Comparison of ENCODE assay signal across 10 cellular contexts in genomic region chr1:8571200-8571984, GRCh38.
DNase-seq lines count a peak whose midpoint lies in the region; ATAC-seq, FAIRE-seq and TF ChIP-seq lines count a peak whose summit lies in the region.
"Had no signal": no experiment of that assay in that cellular context is flagged by ENCODE, and none has a peak within 500 bp of the region (broad histone marks: within the 10 kb centered on the region; RNA-seq: fewer than 3 reads in every experiment).

No MANE protein-coding gene starts in this region.

- peaks cover 3% of the 10 kb centered on the region for H3K4me1 ChIP-seq in keratinocyte (ENCODE audit: control insufficient read depth, extremely low read depth, insufficient read depth, low read length)
- H3K4me1 ChIP-seq in upper lobe of left lung: peaks cover 18 to 37% (median 24%) of the 10 kb centered on the region in 4 donors

- 25 to 33% methylated on average over 5 of the region's 5 CpGs for WGBS in upper lobe of left lung, 2 donors
- 28 to 29% methylated on average over 5 of the region's 5 CpGs for WGBS in lower leg skin, 2 donors

- TF ChIP-seq POLR2A in upper lobe of left lung (IDR thresholded peaks at IDR 0.05) (no peak), lower leg skin (IDR thresholded peaks at IDR 0.05) (no peak)

- no peak overlapping the region for H3K4me2 ChIP-seq in keratinocyte (ENCODE audit: control insufficient read depth, extremely low read depth, insufficient read depth, low read depth, low read length)

- no peak overlapping the region for H3K27ac ChIP-seq in keratinocyte (ENCODE audit: control insufficient read depth, insufficient read depth, low read length)
- peak overlapping the region; percentile 45 to 79 (median 54) for H3K27ac ChIP-seq in upper lobe of left lung

- H3K4me3 ChIP-seq in keratinocyte (ENCODE audit: control insufficient read depth in 2 of 3, extremely low read depth in 1 of 3, insufficient read depth in 2 of 3, low read depth in 1 of 3, low read length in 3 of 3) (no peak overlapping the region), upper lobe of left lung (peak overlapping the region in 2 of 4 donors; percentile 1 to 3), lower leg skin (ENCODE audit: low read depth, poor library complexity, severe bottlenecking) (no peak overlapping the region)

- no peak overlapping the region for H3K9ac ChIP-seq in keratinocyte (ENCODE audit: control insufficient read depth, extremely low read depth, insufficient read depth, low read length)

- H3K27me3 ChIP-seq in keratinocyte (ENCODE audit: control insufficient read depth, extremely low read depth, insufficient read depth, low read length): no peaks in the 10 kb centered on the region
- no peaks in the 10 kb centered on the region for H3K27me3 ChIP-seq in upper lobe of left lung

- TF ChIP-seq EP300 in upper lobe of left lung (IDR thresholded peaks at IDR 0.05): no peak

- DNase-seq in NCI-H345 (lab: John Stamatoyannopoulos, UW): peak; percentile 17
- DNase-seq in NCI-H345 treated with DMSO at 0.1 percent for 48 hours (lab: John Stamatoyannopoulos, UW; ENCODE audit: unreplicated experiment): no peak
- peak; percentile 52 for DNase-seq in amniotic epithelial cell (ENCODE audit: low read depth)
- no peak for DNase-seq in keratinocyte (ENCODE audit: low read depth, low spot score)
- DNase-seq in upper lobe of left lung: no peak
- no peak for DNase-seq in lower leg skin (ENCODE audit: low spot score in 2 of 2)
- DNase-seq in globus pallidus (ENCODE audit: low spot score): no peak
- DNase-seq: activated T-cell treated with anti-CD3 and anti-CD28 coated beads, Interleukin-2, amount 50 U/mL, for 4 hours; C1 segment of cervical spinal cord had no signal

- no peaks in the 10 kb centered on the region for H4K20me1 ChIP-seq in keratinocyte (ENCODE audit: control insufficient read depth, extremely low read depth, insufficient read depth, low read length)

- no peaks in the 10 kb centered on the region for H3K36me3 ChIP-seq in keratinocyte (ENCODE audit: control insufficient read depth in 2 of 2, extremely low read depth in 1 of 2, insufficient read depth in 2 of 2, low read length in 2 of 2)
- H3K36me3 ChIP-seq in upper lobe of left lung: no peaks in the 10 kb centered on the region

- intact Hi-C loops in lower leg skin (cut with DNase I; ENCODE audit: low total_unique reads): no loop called here

- ATAC-seq in upper lobe of left lung (ENCODE audit: low FRiP score in 2 of 2) (peak; percentile 49 to 65), GM21786 (IDR thresholded peaks at IDR 0.05; ENCODE audit: unreplicated experiment) (no peak)
- ATAC-seq: activated T-cell treated with anti-CD3 and anti-CD28 coated beads, Interleukin-2, amount 50 U/mL, for 4 hours had no signal

- peak; percentile 17 for FAIRE-seq in keratinocyte (lab: Jason Lieb, UNC)

- no peaks in the 10 kb centered on the region for H3K79me2 ChIP-seq in keratinocyte (ENCODE audit: control insufficient read depth, insufficient read depth, low read length)

- no peaks in the 10 kb centered on the region for H3K9me1 ChIP-seq in keratinocyte (ENCODE audit: control insufficient read depth, extremely low read depth, insufficient read depth, low read length)

- TF ChIP-seq CTCF in keratinocyte (optimal IDR thresholded peaks at IDR 0.05 in 1 of 3, IDR thresholded peaks at IDR 0.05 in 1 of 3, conservative IDR thresholded peaks at IDR 0.05 in 1 of 3; ENCODE audit: extremely low read depth in 1 of 3, insufficient read depth in 2 of 3, low read length in 3 of 3) (peak in 1 of 3 experiments; percentile 56), upper lobe of left lung (IDR thresholded peaks at IDR 0.05) (peak in 3 of 6 experiments; percentile 42 to 50 (median 46)), lower leg skin (IDR thresholded peaks at IDR 0.05) (no peak)

- H3K9me3 ChIP-seq in keratinocyte (ENCODE audit: control insufficient read depth, low read depth, low read length): no peaks in the 10 kb centered on the region
- H3K9me3 ChIP-seq in upper lobe of left lung: no peaks in the 10 kb centered on the region

- no peak overlapping the region for H2AFZ ChIP-seq in keratinocyte (ENCODE audit: control insufficient read depth, low read length)

- dilution Hi-C loops in keratinocyte (cut with MboI; ENCODE audit: extremely low pct_ligation_motif_present, low sequenced_read_pairs): no loop called here

Comparison
In these comparisons a context has a peak if more than half of its experiments do, and no peak if none do; other contexts are left out.
1. DNase-seq: peak in NCI-H345 (single experiment) and amniotic epithelial cell (single experiment); none in NCI-H345 treated with DMSO at 0.1 percent for 48 hours (single experiment), keratinocyte (single experiment), upper lobe of left lung (0 of 2), lower leg skin (0 of 2) and globus pallidus (single experiment).